11 cellular contexts compared by ENCODE assay signal in genomic region chr10:69464801-69465401, GRCh38. TPM values are rescaled to one million over a fixed set of nuclear protein-coding genes. Genes with fewer than 3 reads are reported as not detected.
DNase-seq lines count a peak whose midpoint lies in the region; ATAC-seq and TF ChIP-seq lines count a peak whose summit lies in the region.
"Had no signal": no experiment of that assay in that cellular context is flagged by ENCODE, and none has a peak within 500 bp of the region (broad histone marks: within the 10 kb centered on the region; RNA-seq: fewer than 3 reads in every experiment).

No MANE protein-coding gene starts in this region.

- H3K4me3 Mint-ChIP-seq in Calu3 (ENCODE audit: low read depth, unreplicated experiment), result no peak overlapping the region
- H3K4me3 Mint-ChIP-seq: activated naive CD4-positive, alpha-beta T cell treated with anti-CD3 and anti-CD28 coated beads, Interleukin-2, amount 50 U/mL, for 24 hours had no signal

- intact Hi-C loops in Calu3 (cut with micrococcal nuclease; ENCODE audit: unreplicated experiment), result no loop called here
- intact Hi-C loops in heart right ventricle (cut with DNase I), result no loop called here
- intact Hi-C loops in sciatic nerve (cut with DNase I), result no loop called here

- TF ChIP-seq CTCF in Calu3 (IDR thresholded peaks at IDR 0.05; ENCODE audit: unreplicated experiment) (no peak), Peyer's patch (IDR thresholded peaks at IDR 0.05) (peak in 3 of 6 experiments; percentile 11 to 25 (median 19)), heart right ventricle (IDR thresholded peaks at IDR 0.05) (no peak)

- DNase-seq in Calu3 (no peak), Peyer's patch (peak in 2 of 3 donors; percentile 77 to 85), heart right ventricle (no peak), sciatic nerve (ENCODE audit: low spot score) (no peak)

- H3K36me3 Mint-ChIP-seq in Calu3 (ENCODE audit: insufficient read depth, unreplicated experiment), result peaks cover 15% of the 10 kb centered on the region
- H3K36me3 Mint-ChIP-seq: activated naive CD4-positive, alpha-beta T cell treated with anti-CD3 and anti-CD28 coated beads, Interleukin-2, amount 50 U/mL, for 24 hours had no signal

- no peak overlapping the region for H3K4me3 ChIP-seq in Peyer's patch
- no peak overlapping the region for H3K4me3 ChIP-seq in heart right ventricle
- H3K4me3 ChIP-seq: SJSA1 had no signal

- peak; percentile 28 to 58 for TF ChIP-seq POLR2A in Peyer's patch (IDR thresholded peaks at IDR 0.05)

- ATAC-seq in heart right ventricle (peak in 6 of 8 donors; percentile 12 to 74 (median 25)), sciatic nerve (peak; percentile 39), HG03565 (IDR thresholded peaks at IDR 0.05; ENCODE audit: unreplicated experiment) (no peak), GM21825 (IDR thresholded peaks at IDR 0.05; ENCODE audit: unreplicated experiment) (no peak), GM21737 (IDR thresholded peaks at IDR 0.05; ENCODE audit: unreplicated experiment) (no peak), GM21515 (IDR thresholded peaks at IDR 0.05; ENCODE audit: unreplicated experiment) (no peak)

- H3K27me3 Mint-ChIP-seq in Calu3 (ENCODE audit: unreplicated experiment), result no peaks in the 10 kb centered on the region
- H3K27me3 Mint-ChIP-seq: activated naive CD4-positive, alpha-beta T cell treated with anti-CD3 and anti-CD28 coated beads, Interleukin-2, amount 50 U/mL, for 24 hours had no signal

- WGBS in heart right ventricle, 2 donors, result 55 to 62% methylated on average over 2 of the region's 2 CpGs

- peaks cover 80% of the 10 kb centered on the region for H3K4me1 Mint-ChIP-seq in Calu3 (ENCODE audit: low read depth, unreplicated experiment)

- H3K9me3 ChIP-seq in Peyer's patch (no peaks in the 10 kb centered on the region), heart right ventricle (no peaks in the 10 kb centered on the region)
- H3K9me3 ChIP-seq: SJSA1 had no signal

- H3K4me1 ChIP-seq in Peyer's patch, result peaks cover 0 to 48% (median 2%) of the 10 kb centered on the region in 4 donors
- peaks cover 8 to 100% (median 70%) of the 10 kb centered on the region in 9 donors for H3K4me1 ChIP-seq in heart right ventricle

- H3K27ac Mint-ChIP-seq in Calu3 (ENCODE audit: unreplicated experiment), result peak overlapping the region; percentile 25
- H3K27ac Mint-ChIP-seq: activated naive CD4-positive, alpha-beta T cell treated with anti-CD3 and anti-CD28 coated beads, Interleukin-2, amount 50 U/mL, for 24 hours had no signal

- H3K27ac ChIP-seq in Peyer's patch (peak overlapping the region; percentile 32 to 87 (median 65)), heart right ventricle (peak overlapping the region in 9 of 10 donors; percentile 55 to 93 (median 78))
- H3K27ac ChIP-seq: SJSA1 had no signal

- no peaks in the 10 kb centered on the region for H3K9me3 Mint-ChIP-seq in Calu3 (ENCODE audit: low read depth, unreplicated experiment)
- H3K9me3 Mint-ChIP-seq: activated naive CD4-positive, alpha-beta T cell treated with anti-CD3 and anti-CD28 coated beads, Interleukin-2, amount 50 U/mL, for 24 hours had no signal

- no peaks in the 10 kb centered on the region for H3K36me3 ChIP-seq in Peyer's patch
- H3K36me3 ChIP-seq in heart right ventricle, result no peaks in the 10 kb centered on the region
- H3K36me3 ChIP-seq: SJSA1 had no signal

- BruUV-seq in Calu3 (replicated peaks; lab: Mats Ljungman, UMichigan), result no TSS peak

- CTCF ChIA-PET in Calu3 (lab: Charles Lee), result interaction anchor here (0.5 to 1.5 kb wide), 3 partner anchors 14 to 263 kb away, joined by 3 to 8 read pairs (median 4); partner anchors contain the start of gene TSPAN15

- H3K27me3 ChIP-seq in Peyer's patch (no peaks in the 10 kb centered on the region), heart right ventricle (no peaks in the 10 kb centered on the region)
- H3K27me3 ChIP-seq: SJSA1 had no signal

RNA-seq across cellular contexts. Expression of gene TSPAN15, which starts 13.6 kb away (rescaled TPM):
- total RNA-seq in Calu3 (2022), result 137 and 165 TPM in 2 replicates
- total RNA-seq in Peyer's patch, result 100 to 1,000 TPM in 2 of 4 donors, 10 to 100 TPM in 2; 32.2 to 110 (median 94.4) TPM
- 10 to 100 TPM in 5 of 10 donors, 1 to 10 TPM in 5; 5.0 to 16.5 (median 9.4) TPM for total RNA-seq in heart right ventricle
- 10 to 100 TPM; 15.4 to 18.2 TPM for polyA plus RNA-seq in heart right ventricle
- total RNA-seq in sciatic nerve, result 103 TPM
- total RNA-seq: H4 had no signal

RNA-seq across cellular contexts. Expression of gene TACR2, which starts 48.2 kb away (rescaled TPM):
- 0.26 and 0.34 TPM in 2 replicates for total RNA-seq in Calu3 (2022)
- total RNA-seq in Peyer's patch, result 10 to 100 TPM in 1 of 4 donors, 1 to 10 TPM in 2, not detected in 1; 1.1 to 11.1 (median 3.2) TPM
- total RNA-seq in heart right ventricle, result under 1 TPM in 8 of 10 donors, not detected in 2; 0.15 to 0.93 (median 0.25) TPM
- polyA plus RNA-seq in heart right ventricle, result under 1 TPM in 1 of 2 donors, not detected in 1; 0.13 TPM
- 0.53 TPM for total RNA-seq in sciatic nerve
- total RNA-seq: H4, SJSA1 had no signal

Comparison
In these comparisons a context has a peak if more than half of its experiments do, and no peak if none do; other contexts are left out.
1. DNase-seq: peak in Peyer's patch (2 of 3); none in Calu3 (single experiment), heart right ventricle (0 of 2) and sciatic nerve (single experiment).
2. ATAC-seq: peak in heart right ventricle (6 of 8) and sciatic nerve (single experiment); none in HG03565 (single experiment), GM21825 (single experiment), GM21737 (single experiment) and GM21515 (single experiment).